8 cellular contexts compared by ENCODE assay signal in the genomic region with DNA sequence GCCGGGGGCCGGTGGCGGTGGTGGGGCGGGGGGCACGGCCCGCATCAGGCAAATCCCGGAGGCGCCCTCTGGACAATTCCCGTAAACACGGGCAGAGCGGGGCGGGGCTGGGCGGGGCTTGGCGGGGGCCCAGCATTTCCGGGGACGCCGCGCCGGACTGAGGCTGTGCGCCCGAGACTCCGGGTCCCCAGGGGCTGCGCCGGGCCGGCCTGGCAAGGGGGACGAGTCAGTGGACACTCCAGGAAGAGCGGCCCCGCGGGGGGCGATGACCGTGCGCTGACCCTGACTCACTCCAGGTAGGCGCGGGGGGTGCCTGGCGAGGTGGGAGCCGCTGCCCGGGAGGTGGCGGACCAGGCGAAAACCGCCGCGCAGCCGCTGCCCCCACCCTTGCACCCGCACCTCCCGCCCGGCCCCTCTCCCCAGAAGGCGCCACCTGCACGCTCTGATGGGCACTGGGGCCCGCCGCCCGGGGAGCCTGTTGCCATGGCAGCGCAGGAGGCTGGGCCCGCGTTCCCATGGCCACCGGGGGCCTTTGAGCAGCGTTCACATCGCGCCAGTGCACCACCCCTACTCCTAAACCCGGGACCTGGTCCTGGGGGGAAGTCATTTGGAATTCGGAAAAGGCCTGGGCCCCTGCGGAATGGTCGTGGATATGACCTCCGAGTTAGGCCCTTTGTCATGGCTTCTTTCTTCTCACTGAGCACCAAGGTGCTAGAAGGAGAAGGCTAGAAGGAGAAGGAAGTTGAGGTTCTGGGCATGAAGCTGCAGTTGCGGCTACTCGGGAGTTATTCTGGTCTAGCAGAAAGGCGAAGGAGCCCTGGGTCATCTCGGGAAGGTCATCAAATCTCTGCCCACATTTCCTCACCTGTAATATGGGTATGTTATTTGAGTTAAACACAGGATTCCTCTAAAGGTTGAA. TPM values are rescaled to one million over a fixed set of nuclear protein-coding genes. Genes with fewer than 3 reads are reported as not detected.
DNase-seq lines count a peak whose midpoint lies in the region; ATAC-seq and TF ChIP-seq lines count a peak whose summit lies in the region.

No MANE protein-coding gene starts in this region.

- H3K4me1 ChIP-seq in HUES48 (ENCODE audit: control insufficient read depth, insufficient read depth, low read length) (peaks cover 10% of the 10 kb centered on the region), neutrophil (ENCODE audit: control insufficient read depth in 1 of 2, insufficient read depth in 1 of 2, low read depth in 1 of 2, low read length in 1 of 2) (peaks cover 55 to 58% of the 10 kb centered on the region in 2 experiments), vagina (peaks cover 35% of the 10 kb centered on the region)

- no peak overlapping the region for H3K9ac ChIP-seq in HUES48 (ENCODE audit: low read depth, low read length)

- H3K27me3 ChIP-seq in HUES48 (ENCODE audit: control insufficient read depth, insufficient read depth, low read length) (no peaks in the 10 kb centered on the region), neutrophil (no peaks in the 10 kb centered on the region), vagina (no peaks in the 10 kb centered on the region)

- DNase-seq in DMS153 (lab: John Stamatoyannopoulos, UW) (peak; percentile 54), RPMI8226 (peak; percentile 97), activated gamma-delta T cell treated with Interleukin-2 at 50 U/mL for 16 hours (peak; percentile 47), globus pallidus (ENCODE audit: low spot score) (peak; percentile 56), vagina (ENCODE audit: extremely low spot score in 2 of 2) (no peak)

- TF ChIP-seq POLR2A in vagina (IDR thresholded peaks at IDR 0.05), result no peak

- peak overlapping the region; percentile 72 for H3K4me3 ChIP-seq in HUES48 (ENCODE audit: low read depth, low read length)
- H3K4me3 ChIP-seq in neutrophil (ENCODE audit: low read depth in 1 of 2, low read length in 1 of 2), result peak overlapping the region; percentile 70 to 96
- peak overlapping the region; percentile 60 to 91 for H3K4me3 ChIP-seq in vagina

- intact Hi-C loops in vagina (cut with DNase I), result no loop called here

- H3K27ac ChIP-seq in HUES48 (ENCODE audit: low read depth, low read length) (peak overlapping the region; percentile 30), neutrophil (peak overlapping the region; percentile 92), vagina (peak overlapping the region; percentile 86)

- peak; percentile 57 for ATAC-seq in GM21367 (IDR thresholded peaks at IDR 0.05; ENCODE audit: unreplicated experiment)

- H3K36me3 ChIP-seq in HUES48 (ENCODE audit: control insufficient read depth, insufficient read depth, low read length) (no peaks in the 10 kb centered on the region), neutrophil (peaks cover 2% of the 10 kb centered on the region), vagina (no peaks in the 10 kb centered on the region)

- TF ChIP-seq CTCF in neutrophil (IDR thresholded peaks at IDR 0.05) (no peak), vagina (IDR thresholded peaks at IDR 0.05) (no peak)

- H3K9me3 ChIP-seq in HUES48 (ENCODE audit: control insufficient read depth, insufficient read depth, low read length) (no peaks in the 10 kb centered on the region), neutrophil (no peaks in the 10 kb centered on the region), vagina (no peaks in the 10 kb centered on the region)

RNA-seq across cellular contexts. Expression of a gene that starts 16.1 kb away (rescaled TPM):
- 205 TPM for total RNA-seq in vagina

RNA-seq across cellular contexts. Expression of a gene that starts 48.7 kb away (rescaled TPM):
- 42.7 TPM for total RNA-seq in vagina

RNA-seq across cellular contexts. Expression of a gene that starts 49.0 kb away (rescaled TPM):
- 4.9 TPM for total RNA-seq in vagina

Comparison
In these comparisons a context has a peak if more than half of its experiments do, and no peak if none do; other contexts are left out.
1. DNase-seq: peak in DMS153 (single experiment), RPMI8226 (single experiment), activated gamma-delta T cell treated with Interleukin-2 at 50 U/mL for 16 hours (single experiment) and globus pallidus (single experiment); none in vagina (0 of 2).
2. H3K27ac ChIP-seq: peak in every context shown above with its lines; median percentile 92 in neutrophil; 86 in vagina; 30 in HUES48.
3. Peak in every context shown above with its lines, with median percentiles within 50 percentile points of each other: H3K4me3 ChIP-seq.